8 cellular contexts compared by ENCODE assay signal in genomic region chr15:44289352-44289790, GRCh38. TPM values are rescaled to one million over a fixed set of nuclear protein-coding genes. Genes with fewer than 3 reads are reported as not detected.
DNase-seq lines count a peak whose midpoint lies in the region.

No MANE protein-coding gene starts in this region.

- H3K27ac ChIP-seq in stomach smooth muscle (ENCODE audit: low read length), result peak overlapping the region; percentile 87

- peaks cover 14% of the 10 kb centered on the region for H3K4me1 ChIP-seq in stomach smooth muscle (ENCODE audit: control insufficient read depth, insufficient read depth, low read length)

- H3K4me3 ChIP-seq in iPS-18c (ENCODE audit: insufficient read depth, low read depth, low read length) (peak overlapping the region; percentile 84), stomach smooth muscle (ENCODE audit: low read length in 2 of 2) (peak overlapping the region; percentile 73 to 93)

- POLR2A ChIA-PET in activated CD4-positive, alpha-beta memory T cell treated with anti-CD3 and anti-CD28 coated beads for 36 hours (lab: Charles Lee), result interaction anchor here (1.6 to 3.1 kb wide), 4 partner anchors 19 to 247 kb away, joined by 4 to 17 read pairs (median 10); partner anchors contain the start of genes CTDSPL2 and EIF3J

- H3K27me3 Mint-ChIP-seq in activated CD4-positive, alpha-beta memory T cell treated with anti-CD3 and anti-CD28 coated beads for 36 hours, result peaks cover 3% of the 10 kb centered on the region

- H3K36me3 Mint-ChIP-seq in activated CD4-positive, alpha-beta memory T cell treated with anti-CD3 and anti-CD28 coated beads for 36 hours, result peaks cover 12% of the 10 kb centered on the region

- H3K36me3 ChIP-seq in stomach smooth muscle (ENCODE audit: control insufficient read depth in 2 of 2, insufficient read depth in 2 of 2, low read length in 2 of 2), result no peaks in the 10 kb centered on the region

- H3K27me3 ChIP-seq in stomach smooth muscle (ENCODE audit: control insufficient read depth in 1 of 2, insufficient read depth in 2 of 2, low read length in 2 of 2), result no peaks in the 10 kb centered on the region

- peak overlapping the region; percentile 52 to 98 for H3K9ac ChIP-seq in stomach smooth muscle (ENCODE audit: low read length in 2 of 2)

- CTCF ChIA-PET in activated CD4-positive, alpha-beta memory T cell treated with anti-CD3 and anti-CD28 coated beads for 36 hours (lab: Charles Lee), result interaction anchor here (1.2 to 1.3 kb wide), 2 partner anchors 17 to 212 kb away, joined by 4 to 5 read pairs; no protein-coding TSS in a partner anchor

- peak; percentile 2 for DNase-seq in activated effector memory CD4-positive, alpha-beta T cell treated with Interleukin-2 at 50 U/mL for 16 hours
- no peak for DNase-seq in activated effector memory CD4-positive, alpha-beta T cell treated with anti-CD3 and anti-CD28 coated beads, Interleukin-2, amount 50 U/mL, for 16 hours
- peak; percentile 11 for DNase-seq in activated CD4-positive, alpha-beta memory T cell treated with anti-CD3 and anti-CD28 coated beads for 36 hours
- no peak for DNase-seq in UCSD-AML1 (lab: John Stamatoyannopoulos, UW; ENCODE audit: unreplicated experiment)
- no peak for DNase-seq in ecto neural progenitor cell (ENCODE audit: low spot score)
- no peak for DNase-seq in activated CD8-positive, alpha-beta memory T cell treated with anti-CD3 and anti-CD28 coated beads, Interleukin-2, amount 50 U/mL, for 48 hours

- intact Hi-C loops in activated CD4-positive, alpha-beta memory T cell treated with anti-CD3 and anti-CD28 coated beads for 36 hours (cut with micrococcal nuclease), result loop anchor here (2.0 to 10.0 kb wide), 3 partner anchors 247 to 542 kb away; partner anchors contain the start of genes EIF3J, MFAP1, PDIA3 and WDR76

- H3K4me3 Mint-ChIP-seq in activated CD4-positive, alpha-beta memory T cell treated with anti-CD3 and anti-CD28 coated beads for 36 hours, result peak overlapping the region; percentile 86

- H3K9me3 Mint-ChIP-seq in activated CD4-positive, alpha-beta memory T cell treated with anti-CD3 and anti-CD28 coated beads for 36 hours, result no peaks in the 10 kb centered on the region

- peak overlapping the region; percentile 23 for H3K27ac Mint-ChIP-seq in activated CD4-positive, alpha-beta memory T cell treated with anti-CD3 and anti-CD28 coated beads for 36 hours

- peaks cover 42% of the 10 kb centered on the region for H3K4me1 Mint-ChIP-seq in activated CD4-positive, alpha-beta memory T cell treated with anti-CD3 and anti-CD28 coated beads for 36 hours (ENCODE audit: low read depth)

- H3K9me3 ChIP-seq in iPS-18c (ENCODE audit: control insufficient read depth, insufficient read depth, low read length) (no peaks in the 10 kb centered on the region), stomach smooth muscle (ENCODE audit: control insufficient read depth in 2 of 2, low read length in 2 of 2) (no peaks in the 10 kb centered on the region)

RNA-seq across cellular contexts. Expression of gene GOLM2, which starts 0.9 kb away (rescaled TPM):
- 10 to 100 TPM; 35.1 to 35.5 TPM for total RNA-seq in activated CD4-positive, alpha-beta memory T cell treated with anti-CD3 and anti-CD28 coated beads for 36 hours

Comparison
In these comparisons a context has a peak if more than half of its experiments do, and no peak if none do; other contexts are left out.
1. DNase-seq: peak in activated effector memory CD4-positive, alpha-beta T cell treated with Interleukin-2 at 50 U/mL for 16 hours (single experiment) and activated CD4-positive, alpha-beta memory T cell treated with anti-CD3 and anti-CD28 coated beads for 36 hours (single experiment); none in activated effector memory CD4-positive, alpha-beta T cell treated with anti-CD3 and anti-CD28 coated beads, Interleukin-2, amount 50 U/mL, for 16 hours (single experiment), UCSD-AML1 (single experiment), ecto neural progenitor cell (single experiment) and activated CD8-positive, alpha-beta memory T cell treated with anti-CD3 and anti-CD28 coated beads, Interleukin-2, amount 50 U/mL, for 48 hours (single experiment).